Comparison of ENCODE assay signal across 23 cellular contexts in the genomic region with DNA sequence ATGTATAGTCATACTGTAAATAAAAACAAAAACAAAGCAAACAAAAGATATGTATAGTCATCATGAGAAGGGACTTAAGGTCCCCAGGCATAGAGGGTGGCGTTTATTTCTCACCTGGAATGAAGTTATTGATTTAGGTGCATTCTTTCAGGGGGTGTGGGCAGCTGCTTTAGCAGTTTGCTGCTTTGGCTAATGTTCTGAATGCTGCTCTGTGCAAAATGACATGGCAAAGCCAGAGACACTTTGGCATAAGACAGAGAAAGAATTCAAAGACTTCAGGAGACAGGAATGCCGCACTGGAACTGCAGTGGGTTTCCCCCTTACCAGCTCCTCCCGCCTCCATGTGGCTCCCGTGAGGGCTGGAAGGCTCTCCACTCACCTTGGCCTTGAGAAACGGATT. TPM values are rescaled to one million over a fixed set of nuclear protein-coding genes. Genes with fewer than 3 reads are reported as not detected.
DNase-seq lines count a peak whose midpoint lies in the region; ATAC-seq, FAIRE-seq and TF ChIP-seq lines count a peak whose summit lies in the region.
"Had no signal": no experiment of that assay in that cellular context is flagged by ENCODE, and none has a peak within 500 bp of the region (broad histone marks: within the 10 kb centered on the region; RNA-seq: fewer than 3 reads in every experiment).

No MANE protein-coding gene starts in this region.

- H3K9me3 ChIP-seq in A549 (no peaks in the 10 kb centered on the region), pancreas (no peaks in the 10 kb centered on the region)
- H3K9me3 ChIP-seq: BE2C, SJCRH30 had no signal

- POLR2A ChIA-PET in A549 (lab: Yijun Ruan, JAX), result no interaction called here
- POLR2A ChIA-PET in activated CD4-positive, alpha-beta memory T cell treated with anti-CD3 and anti-CD28 coated beads, Interleukin-2, amount 10 ng/mL, durations not matched to agents 7 days and 5 days (lab: Charles Lee), result no interaction called here

- TF ChIP-seq RAD21 in A549 (conservative IDR thresholded peaks at IDR 0.05 in 1 of 2, IDR thresholded peaks at IDR 0.05 in 1 of 2), result no peak

- no peaks in the 10 kb centered on the region for H3K27me3 ChIP-seq in pancreas
- H3K27me3 ChIP-seq: BE2C had no signal

- intact Hi-C loops in pancreas (cut with DNase I), result no loop called here
- intact Hi-C loops in left ventricle myocardium superior (cut with micrococcal nuclease), result no loop called here

- no peak for TF ChIP-seq POLR2A in A549 (IDR thresholded peaks at IDR 0.05; ENCODE audit: low read length)

- H3K4me2 ChIP-seq in A549, result peak overlapping the region; percentile 18; the same call in 1 of the 3 replicates
- H3K4me2 ChIP-seq: KMS-11 had no signal

- H3K9me3 Mint-ChIP-seq in activated CD4-positive, alpha-beta memory T cell treated with anti-CD3 and anti-CD28 coated beads, Interleukin-2, amount 10 ng/mL, durations not matched to agents 7 days and 5 days, result no peaks in the 10 kb centered on the region
- H3K9me3 Mint-ChIP-seq: CD4-positive, alpha-beta T cell had no signal

- TF ChIP-seq EP300 in A549 (IDR thresholded peaks at IDR 0.05), result no peak

- H3K4me1 ChIP-seq in A549, result peaks cover 5% of the 10 kb centered on the region; the same call in 2 of the 3 replicates
- no peaks in the 10 kb centered on the region for H3K4me1 ChIP-seq in pancreas
- H3K4me1 ChIP-seq: BE2C had no signal

- H3K27me3 Mint-ChIP-seq in activated CD4-positive, alpha-beta memory T cell treated with anti-CD3 and anti-CD28 coated beads, Interleukin-2, amount 10 ng/mL, durations not matched to agents 7 days and 5 days, result peaks cover 12% of the 10 kb centered on the region

- ATAC-seq in A549 (peak in 1 of 2 experiments; percentile 75; a peak in 3 of 6 replicates), pancreas (peak; percentile 38 to 82 (median 80)), HG03159 (IDR thresholded peaks at IDR 0.05; ENCODE audit: unreplicated experiment) (no peak), left ventricle myocardium superior (no peak)

- H3K4me3 ChIP-seq in A549, result no peak overlapping the region
- H3K4me3 ChIP-seq in pancreas, result no peak overlapping the region
- H3K4me3 ChIP-seq: SJCRH30 had no signal

- H3K27ac Mint-ChIP-seq in activated CD4-positive, alpha-beta memory T cell treated with anti-CD3 and anti-CD28 coated beads, Interleukin-2, amount 10 ng/mL, durations not matched to agents 7 days and 5 days, result no peak overlapping the region
- H3K27ac Mint-ChIP-seq: CD4-positive, alpha-beta T cell had no signal

- FAIRE-seq in A549 (lab: Jason Lieb, UNC) (no peak), pancreas (lab: Jason Lieb, UNC) (no peak)
- FAIRE-seq: GM12891, GM19239 had no signal

- H3K4me3 Mint-ChIP-seq in activated CD4-positive, alpha-beta memory T cell treated with anti-CD3 and anti-CD28 coated beads, Interleukin-2, amount 10 ng/mL, durations not matched to agents 7 days and 5 days, result no peak overlapping the region
- H3K4me3 Mint-ChIP-seq: CD4-positive, alpha-beta T cell had no signal

- 43% methylated on average over 5 of the region's 5 CpGs for WGBS in A549 (ENCODE audit: missing lambda C conversion rate)
- 47 to 54% methylated on average over 5 of the region's 5 CpGs for WGBS in pancreas, 2 donors

- no peaks in the 10 kb centered on the region for H3K36me3 ChIP-seq in pancreas
- H3K36me3 ChIP-seq: BE2C, SJCRH30 had no signal

- no peaks in the 10 kb centered on the region for H3K36me3 Mint-ChIP-seq in activated CD4-positive, alpha-beta memory T cell treated with anti-CD3 and anti-CD28 coated beads, Interleukin-2, amount 10 ng/mL, durations not matched to agents 7 days and 5 days (ENCODE audit: low read depth)

- H3K27ac ChIP-seq in A549, result no peak overlapping the region
- peak overlapping the region in 1 of 4 donors; percentile 30 for H3K27ac ChIP-seq in pancreas
- H3K27ac ChIP-seq: KMS-11, SJCRH30 had no signal

- no peak for TF ChIP-seq CTCF in A549 (IDR thresholded peaks at IDR 0.05)
- no peak for TF ChIP-seq CTCF in pancreas (IDR thresholded peaks at IDR 0.05)

- no peaks in the 10 kb centered on the region for H3K4me1 Mint-ChIP-seq in activated CD4-positive, alpha-beta memory T cell treated with anti-CD3 and anti-CD28 coated beads, Interleukin-2, amount 10 ng/mL, durations not matched to agents 7 days and 5 days

- CTCF ChIA-PET in A549 (lab: Yijun Ruan, JAX), result no interaction called here
- CTCF ChIA-PET in activated CD4-positive, alpha-beta memory T cell treated with anti-CD3 and anti-CD28 coated beads, Interleukin-2, amount 10 ng/mL, durations not matched to agents 7 days and 5 days (lab: Charles Lee), result no interaction called here

- peak in 1 of 2 experiments; percentile 70 for DNase-seq in A549 (ENCODE audit: low read depth in 1 of 2, low spot score in 1 of 2)
- DNase-seq in HT-29 (ENCODE audit: low spot score), result peak; percentile 67
- peak; percentile 68 for DNase-seq in islet precursor cell
- DNase-seq in pancreas, result peak in 3 of 6 donors; percentile 16 to 30 (median 23)
- no peak for DNase-seq in activated CD4-positive, alpha-beta memory T cell treated with anti-CD3 and anti-CD28 coated beads, Interleukin-2, amount 10 ng/mL, durations not matched to agents 7 days and 5 days
- DNase-seq in left ventricle myocardium superior, result no peak
- no peak for DNase-seq in NCI-H2196 (lab: John Stamatoyannopoulos, UW; ENCODE audit: unreplicated experiment)
- DNase-seq: 8988T; BE2C; CD4-positive, alpha-beta T cell; DMS53; EL; GOT3; MV-4-11; NCI-H1694 treated with DMSO at 0.1 percent for 48 hours; NCI-H2227 treated with DMSO at 0.1 percent for 48 hours; NCI-H524; NCI-H82; SJCRH30 had no signal

TF ChIP-seq in A549, 52 proteins besides CTCF, POLR2A, EP300 and RAD21:
- TF ChIP-seq REST (IDR thresholded peaks at IDR 0.05) (no peak), MAFK (IDR thresholded peaks at IDR 0.05; ENCODE audit: partially characterized antibody) (peak; percentile 2)

RNA-seq across cellular contexts. Expression of gene NELFCD, which starts 36.4 kb away (rescaled TPM):
- polyA plus RNA-seq in A549 (2011; rRNA removed), result 69.6 and 74.0 TPM in 2 replicates
- 73.5 and 75.1 TPM in 2 replicates for polyA plus RNA-seq in A549 (2012; cell fraction: cytosol; rRNA removed)
- polyA plus RNA-seq in A549 (2012; cell fraction: nucleus; rRNA removed), result 92.1 and 107 TPM in 2 replicates
- polyA plus RNA-seq in A549 (2017; fragmentation: RNase III; extraction: RNeasy Plus Mini Kit Qiagen cat#74134 plus additional on column Dnase treatment), result 54.8 to 58.8 TPM (median 58.7 TPM) in 3 replicates
- polyA minus RNA-seq in A549 (2011; rRNA and poly(A)+ RNA removed), result 65.3 and 66.1 TPM in 2 replicates
- total RNA-seq in HT-29 (2014; rRNA removed; shearing (Covaris generic)), result 117 and 134 TPM in 2 replicates
- 10 to 100 TPM; 17.3 to 42.3 (median 25.2) TPM for total RNA-seq in pancreas
- polyA plus RNA-seq in pancreas, result 10 to 100 TPM; 41.7 to 66.4 TPM
- total RNA-seq in activated CD4-positive, alpha-beta memory T cell treated with anti-CD3 and anti-CD28 coated beads, Interleukin-2, amount 10 ng/mL, durations not matched to agents 7 days and 5 days, result 10 to 100 TPM; 63.3 to 69.0 TPM
- total RNA-seq in left ventricle myocardium superior, result 35.6 TPM

Comparison
In these comparisons a context has a peak if more than half of its experiments do, and no peak if none do; other contexts are left out.
1. ATAC-seq: peak in pancreas (4 of 4); none in HG03159 (single experiment) and left ventricle myocardium superior (single experiment).
2. DNase-seq: peak in HT-29 (single experiment) and islet precursor cell (single experiment); none in activated CD4-positive, alpha-beta memory T cell treated with anti-CD3 and anti-CD28 coated beads, Interleukin-2, amount 10 ng/mL, durations not matched to agents 7 days and 5 days (single experiment), left ventricle myocardium superior (single experiment) and NCI-H2196 (single experiment).